In the genomic region with DNA sequence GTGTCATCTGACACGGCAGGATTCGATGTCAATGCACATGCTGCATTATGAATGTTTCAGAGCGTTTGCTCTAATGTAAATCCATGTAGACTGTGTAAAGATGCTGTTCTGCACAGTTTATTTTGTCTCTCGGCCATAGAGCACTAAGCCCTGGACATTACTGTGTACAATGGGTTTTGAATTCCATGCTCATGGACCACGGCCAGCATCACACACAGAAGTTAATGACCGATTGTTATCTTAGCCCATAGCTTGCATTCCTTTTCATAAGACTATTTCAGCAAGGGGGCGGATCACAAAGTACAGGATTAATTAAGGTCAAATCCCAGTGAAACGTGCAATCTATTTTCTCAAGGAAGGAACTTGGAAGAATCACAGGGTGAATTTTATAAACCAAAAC, we compare ENCODE assay signal across 14 cellular contexts.
DNase-seq lines count a peak whose midpoint lies in the region; ATAC-seq and TF ChIP-seq lines count a peak whose summit lies in the region.
"Had no signal": no experiment of that assay in that cellular context is flagged by ENCODE, and none has a peak within 500 bp of the region (broad histone marks: within the 10 kb centered on the region; RNA-seq: fewer than 3 reads in every experiment).

No MANE protein-coding gene starts in this region.

- POLR2A ChIA-PET in BJ (lab: Charles Lee) = no interaction called here

- TF ChIP-seq CTCF in BJ (IDR thresholded peaks at IDR 0.05; ENCODE audit: insufficient read depth, low read depth, low read length) (no peak), epithelial cell of esophagus (IDR thresholded peaks at IDR 0.05; ENCODE audit: insufficient read depth, low read depth, low read length, missing control alignments) (no peak)

- CTCF ChIA-PET in BJ (lab: Yijun Ruan, JAX) = no interaction called here

- ATAC-seq in GM19452 (IDR thresholded peaks at IDR 0.05; ENCODE audit: unreplicated experiment) (no peak), GM19035 (IDR thresholded peaks at IDR 0.05; ENCODE audit: unreplicated experiment) (no peak)
- ATAC-seq: CD8-positive, alpha-beta T cell; effector memory CD8-positive, alpha-beta T cell; GM12878; Right ventricle myocardium inferior had no signal

- no peaks in the 10 kb centered on the region for H3K36me3 ChIP-seq in BJ (ENCODE audit: control insufficient read depth, insufficient read depth, low read length)

- no peaks in the 10 kb centered on the region for H3K27me3 ChIP-seq in BJ (ENCODE audit: control insufficient read depth, insufficient read depth, low read length)

- no peak overlapping the region for H3K4me3 ChIP-seq in BJ (ENCODE audit: low read depth, low read length)
- H3K4me3 ChIP-seq in epithelial cell of esophagus (ENCODE audit: low read length) = no peak overlapping the region
- H3K4me3 ChIP-seq: GM12878 had no signal

- DNase-seq in BJ (ENCODE audit: low read depth) (peak; percentile 65), NCI-H69 (lab: John Stamatoyannopoulos, UW) (peak; percentile 75), epithelial cell of esophagus (ENCODE audit: low read depth) (peak; percentile 8), non-pigmented ciliary epithelial cell (ENCODE audit: low read depth) (peak; percentile 75), SIG-M5 treated with dmso at 0.1 percent for 504 hours (lab: John Stamatoyannopoulos, UW; ENCODE audit: unreplicated experiment) (no peak), NOMO-1 treated with DMSO at 0.1 percent for 48 hours (lab: John Stamatoyannopoulos, UW; ENCODE audit: unreplicated experiment) (no peak)
- DNase-seq: activated CD4-positive, alpha-beta T cell treated with anti-CD3 and anti-CD28 coated beads for 48 hours; activated naive CD4-positive, alpha-beta T cell treated with anti-CD3 and anti-CD28 coated beads, Interleukin-2, amount 50 U/mL, for 16 hours; CD8-positive, alpha-beta T cell; effector memory CD8-positive, alpha-beta T cell had no signal

Comparison
In these comparisons a context has a peak if more than half of its experiments do, and no peak if none do; other contexts are left out.
1. DNase-seq: peak in BJ (single experiment), NCI-H69 (single experiment), epithelial cell of esophagus (single experiment) and non-pigmented ciliary epithelial cell (single experiment); none in SIG-M5 treated with dmso at 0.1 percent for 504 hours (single experiment) and NOMO-1 treated with DMSO at 0.1 percent for 48 hours (single experiment).